11 cellular contexts compared by ENCODE assay signal in genomic region chr3:98986073-98986472, GRCh38.
DNase-seq lines count a peak whose midpoint lies in the region; ATAC-seq lines count a peak whose summit lies in the region.
"Had no signal": no experiment of that assay in that cellular context is flagged by ENCODE, and none has a peak within 500 bp of the region (broad histone marks: within the 10 kb centered on the region; RNA-seq: fewer than 3 reads in every experiment).

No MANE protein-coding gene starts in this region.

- H3K4me3 ChIP-seq in MG63 (no peak overlapping the region), ectodermal cell (ENCODE audit: insufficient read depth, low read depth, low read length) (no peak overlapping the region)

- H3K4me1 ChIP-seq in ectodermal cell (ENCODE audit: control insufficient read depth, insufficient read depth, low read length): peaks cover 28% of the 10 kb centered on the region

- peak overlapping the region; percentile 23 for H3K27ac ChIP-seq in ectodermal cell (ENCODE audit: insufficient read depth, low read depth, low read length, poor library complexity, severe bottlenecking)

- H3K27me3 ChIP-seq in MG63 (no peaks in the 10 kb centered on the region), ectodermal cell (ENCODE audit: control insufficient read depth, insufficient read depth, low read length, poor library complexity, severe bottlenecking) (no peaks in the 10 kb centered on the region)

- H3K9me3 ChIP-seq in MG63: no peaks in the 10 kb centered on the region
- H3K9me3 ChIP-seq in ectodermal cell (ENCODE audit: control insufficient read depth, low read length): no peaks in the 10 kb centered on the region

- WGBS in ectodermal cell, 2 experiments: 15 to 21% methylated on average over 1 of the region's 1 CpG

- ATAC-seq in GM18909 (IDR thresholded peaks at IDR 0.05; ENCODE audit: poor library complexity, unreplicated experiment) (no peak), HG03520 (IDR thresholded peaks at IDR 0.05; ENCODE audit: unreplicated experiment) (no peak), GM18858 (IDR thresholded peaks at IDR 0.05; ENCODE audit: unreplicated experiment) (no peak)

- DNase-seq in AG08395 (ENCODE audit: low spot score) (peak; percentile 73), MG63 (peak; percentile 59), left kidney (ENCODE audit: low read depth, low spot score) (peak; percentile 71), globus pallidus (ENCODE audit: low spot score) (no peak)
- DNase-seq: activated T-cell treated with anti-CD3 and anti-CD28 coated beads, Interleukin-2, amount 50 U/mL, for 1 hour; CD4-positive, CD25-positive, alpha-beta regulatory T cell; SHP77 treated with DMSO at 0.1 percent for 48 hours had no signal

- H3K36me3 ChIP-seq in MG63 (no peaks in the 10 kb centered on the region), ectodermal cell (ENCODE audit: control insufficient read depth, insufficient read depth, low read length) (no peaks in the 10 kb centered on the region)
